Comparison of ENCODE assay signal across 21 cellular contexts in genomic region chrX:13055486-13055885, GRCh38. TPM values are rescaled to one million over a fixed set of nuclear protein-coding genes. Genes with fewer than 3 reads are reported as not detected.
DNase-seq lines count a peak whose midpoint lies in the region; ATAC-seq, FAIRE-seq and TF ChIP-seq lines count a peak whose summit lies in the region.
"Had no signal": no experiment of that assay in that cellular context is flagged by ENCODE, and none has a peak within 500 bp of the region (broad histone marks: within the 10 kb centered on the region; RNA-seq: fewer than 3 reads in every experiment).

No MANE protein-coding gene starts in this region.

- H3K27me3 ChIP-seq in small intestine (ENCODE audit: control insufficient read depth in 2 of 2, insufficient read depth in 2 of 2, low read length in 2 of 2) = no peaks in the 10 kb centered on the region
- H3K27me3 ChIP-seq: ascending aorta, pancreas had no signal

- H3K27ac ChIP-seq in small intestine (ENCODE audit: low read depth in 1 of 2, low read length in 1 of 2) = peak overlapping the region in 1 of 2 donors; percentile 16
- H3K27ac ChIP-seq: ascending aorta, coronary artery, pancreas had no signal

- no peak for FAIRE-seq in small intestine (lab: Jason Lieb, UNC)
- FAIRE-seq: islet of Langerhans had no signal

- no peaks in the 10 kb centered on the region for H3K36me3 ChIP-seq in small intestine (ENCODE audit: control insufficient read depth in 2 of 2, insufficient read depth in 2 of 2, low read length in 2 of 2)
- H3K36me3 ChIP-seq: ascending aorta, pancreas had no signal

- no peak overlapping the region for H3K4me3 ChIP-seq in small intestine (ENCODE audit: low read depth in 1 of 2, low read length in 2 of 2)
- H3K4me3 ChIP-seq: ascending aorta, coronary artery, pancreas, skin epidermis had no signal

- H3K36me3 Mint-ChIP-seq in activated naive CD4-positive, alpha-beta T cell treated with anti-CD3 and anti-CD28 coated beads, Interleukin-2, amount 50 U/mL, for 24 hours = peaks cover 2% of the 10 kb centered on the region

- H3K9me3 Mint-ChIP-seq in activated naive CD4-positive, alpha-beta T cell treated with anti-CD3 and anti-CD28 coated beads, Interleukin-2, amount 50 U/mL, for 24 hours = no peaks in the 10 kb centered on the region

- DNase-seq in activated naive CD4-positive, alpha-beta T cell treated with anti-CD3 and anti-CD28 coated beads, Interleukin-2, amount 50 U/mL, for 16 hours = no peak
- DNase-seq in small intestine (peak; percentile 41), omental fat pad (ENCODE audit: low spot score) (no peak), SKM-1 (lab: John Stamatoyannopoulos, UW; ENCODE audit: unreplicated experiment) (no peak), NCI-H1417 treated with DMSO at 0.1 percent for 48 hours (lab: John Stamatoyannopoulos, UW) (no peak)
- DNase-seq: activated T-cell treated with anti-CD3 and anti-CD28 coated beads, Interleukin-2, amount 50 U/mL, for 1 hour; erythroblast; glutamatergic neuron; NCI-H187 treated with DMSO at 0.1 percent for 48 hours; NCI-H526 treated with DMSO at 0.1 percent for 48 hours; pancreas; RPMI8226 had no signal

- no peaks in the 10 kb centered on the region for H3K4me1 ChIP-seq in small intestine (ENCODE audit: control insufficient read depth in 2 of 2, insufficient read depth in 1 of 2, low read depth in 1 of 2, low read length in 1 of 2)

- H3K27me3 Mint-ChIP-seq in activated naive CD4-positive, alpha-beta T cell treated with anti-CD3 and anti-CD28 coated beads, Interleukin-2, amount 50 U/mL, for 24 hours = no peaks in the 10 kb centered on the region

- peak overlapping the region; percentile 49 for H3K27ac Mint-ChIP-seq in activated naive CD4-positive, alpha-beta T cell treated with anti-CD3 and anti-CD28 coated beads, Interleukin-2, amount 50 U/mL, for 24 hours
- H3K27ac Mint-ChIP-seq: mesothelial cell of epicardium had no signal

- H3K4me1 Mint-ChIP-seq in activated naive CD4-positive, alpha-beta T cell treated with anti-CD3 and anti-CD28 coated beads, Interleukin-2, amount 50 U/mL, for 24 hours = peaks cover 76% of the 10 kb centered on the region

- no peaks in the 10 kb centered on the region for H3K9me3 ChIP-seq in small intestine (ENCODE audit: control insufficient read depth, low read depth)
- H3K9me3 ChIP-seq: ascending aorta, pancreas had no signal

- WGBS in small intestine, 3 donors = 90 to 100% (median 100%) methylated on average over 1 of the region's 1 CpG

- no peak for TF ChIP-seq CTCF in omental fat pad (IDR thresholded peaks at IDR 0.05)

- H3K4me3 Mint-ChIP-seq in activated naive CD4-positive, alpha-beta T cell treated with anti-CD3 and anti-CD28 coated beads, Interleukin-2, amount 50 U/mL, for 24 hours = no peak overlapping the region
- H3K4me3 Mint-ChIP-seq: mesothelial cell of epicardium had no signal

- ATAC-seq in GM21447 (IDR thresholded peaks at IDR 0.05; ENCODE audit: unreplicated experiment) = peak; percentile 64
- peak; percentile 46 for ATAC-seq in HG03378 (IDR thresholded peaks at IDR 0.05; ENCODE audit: unreplicated experiment)
- no peak for ATAC-seq in omental fat pad (ENCODE audit: low FRiP score)
- ATAC-seq: pancreas had no signal

RNA-seq across cellular contexts. Expression of gene FAM9C, which starts 11.1 kb away (rescaled TPM):
- polyA plus RNA-seq in small intestine = not detected
- total RNA-seq in omental fat pad = not detected
- total RNA-seq: ascending aorta, LHCN-M2, pancreas had no signal
- polyA plus RNA-seq: pancreas had no signal
